Comparison of ENCODE assay signal across 8 cellular contexts in the genomic region with DNA sequence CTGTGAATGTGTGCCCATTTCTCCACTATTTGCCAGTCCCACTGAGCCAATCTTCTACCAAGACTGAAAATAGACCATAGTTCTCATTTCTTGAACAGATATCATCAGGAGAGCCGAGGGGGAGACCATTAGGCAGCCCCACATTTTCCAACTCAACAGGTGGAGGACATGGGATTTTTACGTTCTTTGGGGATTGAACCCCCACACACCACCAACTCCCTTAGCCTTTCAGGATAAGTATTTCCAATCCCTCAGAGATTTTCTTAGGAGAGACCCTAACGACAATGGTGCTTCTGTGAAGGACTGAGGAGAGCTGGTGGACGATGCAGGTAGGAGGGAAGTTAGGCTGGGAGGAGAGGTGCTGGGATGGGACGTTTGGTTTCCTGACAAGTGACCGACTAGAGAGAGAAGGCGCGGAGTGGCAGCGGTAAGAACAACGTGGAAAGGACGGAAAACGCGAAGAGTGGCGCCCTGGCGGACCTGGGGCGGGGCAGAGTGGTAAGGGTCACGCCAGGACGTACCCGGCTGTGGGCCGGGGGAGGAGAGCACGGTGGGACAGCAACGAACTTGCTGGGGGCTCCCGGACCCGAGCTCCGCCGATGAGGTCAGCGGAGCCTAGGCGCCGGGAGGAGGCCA. TPM values are rescaled to one million over a fixed set of nuclear protein-coding genes. Genes with fewer than 3 reads are reported as not detected.
DNase-seq lines count a peak whose midpoint lies in the region; ATAC-seq and TF ChIP-seq lines count a peak whose summit lies in the region.

No MANE protein-coding gene starts in this region.

- TF ChIP-seq CTCF in MM.1S (IDR thresholded peaks at IDR 0.05; ENCODE audit: low read length) (no peak), natural killer cell (IDR thresholded peaks at IDR 0.05) (no peak)

- H3K36me3 ChIP-seq in BLaER1, result no peaks in the 10 kb centered on the region
- no peaks in the 10 kb centered on the region for H3K36me3 ChIP-seq in MM.1S (replicated peaks; ENCODE audit: insufficient read depth, low read length)
- H3K36me3 ChIP-seq in Karpas-422 (ENCODE audit: insufficient read depth, low read length), result no peaks in the 10 kb centered on the region

- H3K9ac ChIP-seq in BLaER1 (peak overlapping the region; percentile 58; the same call in 1 of the 2 replicates), MM.1S (ENCODE audit: low read length) (peak overlapping the region; percentile 21; the same call in 1 of the 2 replicates), Karpas-422 (ENCODE audit: low read length) (no peak overlapping the region)

- H2AFZ ChIP-seq in MM.1S (ENCODE audit: low read length) (peak overlapping the region; percentile 96), Karpas-422 (ENCODE audit: low read length) (no peak overlapping the region)

- no peak overlapping the region for H3K27ac ChIP-seq in BLaER1
- H3K27ac ChIP-seq in MM.1S (ENCODE audit: low read length), result no peak overlapping the region
- no peak overlapping the region for H3K27ac ChIP-seq in Karpas-422 (ENCODE audit: low read length)

- H3K4me1 ChIP-seq in BLaER1 (peaks cover 10% of the 10 kb centered on the region), MM.1S (ENCODE audit: low read length) (no peaks in the 10 kb centered on the region), Karpas-422 (ENCODE audit: low read length) (no peaks in the 10 kb centered on the region)

- no peaks in the 10 kb centered on the region for H3K79me2 ChIP-seq in MM.1S (ENCODE audit: low read length)
- no peaks in the 10 kb centered on the region for H3K79me2 ChIP-seq in Karpas-422 (ENCODE audit: low read length)

- no peak for ATAC-seq in effector memory CD8-positive, alpha-beta T cell (replicated peaks)
- ATAC-seq in natural killer cell, result no peak
- no peak for ATAC-seq in HG02981 (IDR thresholded peaks at IDR 0.05; ENCODE audit: unreplicated experiment)

- H3K27me3 Mint-ChIP-seq in effector memory CD8-positive, alpha-beta T cell, result peaks cover 29 to 51% of the 10 kb centered on the region in 2 donors
- H3K27me3 Mint-ChIP-seq in natural killer cell (ENCODE audit: low read depth in 2 of 2), result peaks cover 29 to 50% of the 10 kb centered on the region in 2 donors

- H3K4me1 Mint-ChIP-seq in effector memory CD8-positive, alpha-beta T cell (ENCODE audit: low read depth in 2 of 2), result peaks cover 11 to 14% of the 10 kb centered on the region in 2 donors
- H3K4me1 Mint-ChIP-seq in natural killer cell, result peaks cover 13 to 15% of the 10 kb centered on the region in 2 donors

- H3K36me3 Mint-ChIP-seq in effector memory CD8-positive, alpha-beta T cell (ENCODE audit: insufficient read depth), result no peaks in the 10 kb centered on the region
- H3K36me3 Mint-ChIP-seq in natural killer cell, result peaks cover 7% of the 10 kb centered on the region

- DNase-seq in MM.1S (no peak), natural killer cell (no peak), Karpas-422 (no peak), epidermal melanocyte (ENCODE audit: insufficient read length, low spot score) (no peak)
- DNase-seq in effector memory CD8-positive, alpha-beta T cell, result no peak
- DNase-seq in activated CD4-positive, alpha-beta T cell treated with anti-CD3 and anti-CD28 coated beads for 1 hour, result no peak

- no peak overlapping the region for H3K27ac Mint-ChIP-seq in effector memory CD8-positive, alpha-beta T cell
- H3K27ac Mint-ChIP-seq in natural killer cell, result peak overlapping the region in 1 of 2 donors; percentile 52

- intact Hi-C loops in natural killer cell (cut with micrococcal nuclease), result no loop called here

- H3K9me3 ChIP-seq in BLaER1, result no peaks in the 10 kb centered on the region
- H3K9me3 ChIP-seq in MM.1S (replicated peaks; ENCODE audit: insufficient read depth, low read length), result no peaks in the 10 kb centered on the region
- H3K9me3 ChIP-seq in Karpas-422 (ENCODE audit: low read length), result no peaks in the 10 kb centered on the region

- H3K9me2 ChIP-seq in MM.1S (replicated peaks; ENCODE audit: insufficient read depth, low read length), result no peaks in the 10 kb centered on the region
- no peaks in the 10 kb centered on the region for H3K9me2 ChIP-seq in Karpas-422 (replicated peaks; ENCODE audit: insufficient read depth, low read length)

- H3K4me3 ChIP-seq in BLaER1 (peak overlapping the region; percentile 80), MM.1S (ENCODE audit: low read length) (peak overlapping the region; percentile 84), Karpas-422 (ENCODE audit: low read length) (no peak overlapping the region)

- H3K27me3 ChIP-seq in BLaER1 (peaks cover 48% of the 10 kb centered on the region), MM.1S (replicated peaks; ENCODE audit: insufficient read depth, low read length) (no peaks in the 10 kb centered on the region), Karpas-422 (ENCODE audit: low read length) (no peaks in the 10 kb centered on the region)

- peak overlapping the region; percentile 81 to 82 for H3K4me3 Mint-ChIP-seq in effector memory CD8-positive, alpha-beta T cell
- peak overlapping the region; percentile 81 for H3K4me3 Mint-ChIP-seq in natural killer cell

- H3K9me3 Mint-ChIP-seq in effector memory CD8-positive, alpha-beta T cell, result peaks cover 0 to 7% of the 10 kb centered on the region in 2 donors
- H3K9me3 Mint-ChIP-seq in natural killer cell, result peaks cover 0 to 3% of the 10 kb centered on the region in 2 donors

- H4K20me1 ChIP-seq in BLaER1 (peaks cover 16% of the 10 kb centered on the region), MM.1S (ENCODE audit: insufficient read depth, low read length) (no peaks in the 10 kb centered on the region), Karpas-422 (ENCODE audit: insufficient read depth, low read depth, low read length) (no peaks in the 10 kb centered on the region)

- H3F3A ChIP-seq in MM.1S (ENCODE audit: insufficient read depth, low read length), result no peaks in the 10 kb centered on the region

- H3K4me2 ChIP-seq in BLaER1, result peak overlapping the region; percentile 94
- H3K4me2 ChIP-seq in MM.1S (ENCODE audit: low read depth, low read length), result peak overlapping the region; percentile 74
- H3K4me2 ChIP-seq in Karpas-422 (ENCODE audit: low read depth, low read length, poor library complexity, severe bottlenecking), result no peak overlapping the region

RNA-seq across cellular contexts. Expression of a gene that starts 0.7 kb away (rescaled TPM):
- total RNA-seq in natural killer cell, result 1 to 10 TPM in 2 of 3 donors, under 1 TPM in 1; 0.18 to 2.3 (median 2.3) TPM
- total RNA-seq in Karpas-422 (2014; rRNA removed; shearing (Covaris generic); ENCODE audit: low replicate concordance), result not detected in 2 replicates
